Comparison of ENCODE assay signal across 29 cellular contexts in genomic region chr4:7389719-7390118, GRCh38. TPM values are rescaled to one million over a fixed set of nuclear protein-coding genes. Genes with fewer than 3 reads are reported as not detected.
DNase-seq lines count a peak whose midpoint lies in the region; ATAC-seq and TF ChIP-seq lines count a peak whose summit lies in the region.
"Had no signal": no experiment of that assay in that cellular context is flagged by ENCODE, and none has a peak within 500 bp of the region (broad histone marks: within the 10 kb centered on the region; RNA-seq: fewer than 3 reads in every experiment).

No MANE protein-coding gene starts in this region.

- H3K27me3 ChIP-seq in breast epithelium, result peaks cover 0 to 28% of the 10 kb centered on the region in 2 donors
- no peaks in the 10 kb centered on the region for H3K27me3 ChIP-seq in WERI-Rb-1 (ENCODE audit: insufficient read depth, low read depth, severe bottlenecking)
- H3K27me3 ChIP-seq in neuronal stem cell (ENCODE audit: control insufficient read depth in 3 of 3, insufficient read depth in 3 of 3, low read depth in 1 of 3, low read length in 3 of 3), result peaks cover 0 to 8% (median 0%) of the 10 kb centered on the region in 3 experiments
- H3K27me3 ChIP-seq in transverse colon, result no peaks in the 10 kb centered on the region
- H3K27me3 ChIP-seq: dorsolateral prefrontal cortex, neutrophil had no signal

- H3K9me3 Mint-ChIP-seq in MCF 10A (ENCODE audit: unreplicated experiment), result no peaks in the 10 kb centered on the region
- H3K9me3 Mint-ChIP-seq: immature natural killer cell had no signal

- H3K27me3 Mint-ChIP-seq in MCF 10A (ENCODE audit: insufficient read depth, unreplicated experiment), result peaks cover 20% of the 10 kb centered on the region

- no peaks in the 10 kb centered on the region for H3K4me1 Mint-ChIP-seq in MCF 10A (ENCODE audit: insufficient read depth, unreplicated experiment)
- H3K4me1 Mint-ChIP-seq: immature natural killer cell had no signal

- intact Hi-C loops in breast epithelium (cut with DNase I; ENCODE audit: low total_unique reads) (loop anchor here (5.0 kb wide), 1 partner anchor 542 kb away; no protein-coding TSS in a partner anchor), MCF 10A (cut with micrococcal nuclease) (no loop called here), transverse colon (cut with DNase I; ENCODE audit: low total_unique reads) (no loop called here)

- in situ Hi-C loops in transverse colon (cut with MboI; ENCODE audit: low pct_ligation_motif_present in 1 of 4, low pct_unique_long_range_greater_than_20kb in 1 of 4, low sequenced_read_pairs in 3 of 4), result no loop called here

- no peak overlapping the region for H3K4ac ChIP-seq in neuronal stem cell (ENCODE audit: low read length)

- no peaks in the 10 kb centered on the region for H3K36me3 Mint-ChIP-seq in MCF 10A (ENCODE audit: insufficient read depth, unreplicated experiment)
- H3K36me3 Mint-ChIP-seq: immature natural killer cell had no signal

- H3K4me1 ChIP-seq in breast epithelium (no peaks in the 10 kb centered on the region), neuronal stem cell (ENCODE audit: control insufficient read depth in 2 of 2, insufficient read depth in 1 of 2, low read depth in 1 of 2, low read length in 2 of 2) (peaks cover 0 to 8% of the 10 kb centered on the region in 2 donors), transverse colon (no peaks in the 10 kb centered on the region)

- H3K14ac ChIP-seq in neuronal stem cell (ENCODE audit: low read length), result no peak overlapping the region

- no peak overlapping the region for H3K4me2 ChIP-seq in neuronal stem cell (ENCODE audit: insufficient read depth, low read length, poor library complexity, severe bottlenecking)

- H3K4me3 Mint-ChIP-seq in MCF 10A (ENCODE audit: unreplicated experiment), result no peak overlapping the region
- H3K4me3 Mint-ChIP-seq: immature natural killer cell had no signal

- no peak for TF ChIP-seq CTCF in breast epithelium (IDR thresholded peaks at IDR 0.05)
- no peak for TF ChIP-seq CTCF in MCF 10A (IDR thresholded peaks at IDR 0.05; ENCODE audit: unreplicated experiment)
- TF ChIP-seq CTCF in WERI-Rb-1 (IDR thresholded peaks at IDR 0.05; ENCODE audit: low read depth, low read length), result no peak
- TF ChIP-seq CTCF in transverse colon (IDR thresholded peaks at IDR 0.05), result no peak

- BruUV-seq in MCF 10A (replicated peaks; lab: Mats Ljungman, UMichigan), result no TSS peak

- no peaks in the 10 kb centered on the region for H3K9me3 ChIP-seq in breast epithelium
- no peaks in the 10 kb centered on the region for H3K9me3 ChIP-seq in WERI-Rb-1 (ENCODE audit: severe bottlenecking)
- peaks cover 0 to 2% of the 10 kb centered on the region in 2 donors for H3K9me3 ChIP-seq in neuronal stem cell (replicated peaks in 1 of 2; ENCODE audit: control insufficient read depth in 2 of 2, insufficient read depth in 1 of 2, low read depth in 1 of 2, low read length in 2 of 2)
- no peaks in the 10 kb centered on the region for H3K9me3 ChIP-seq in transverse colon
- H3K9me3 ChIP-seq: neutrophil, SJCRH30 had no signal

- H3K27ac ChIP-seq in breast epithelium, result no peak overlapping the region
- peak overlapping the region; percentile 52 for H3K27ac ChIP-seq in WERI-Rb-1
- no peak overlapping the region for H3K27ac ChIP-seq in neuronal stem cell (replicated peaks; ENCODE audit: low read length)
- no peak overlapping the region for H3K27ac ChIP-seq in transverse colon
- H3K27ac ChIP-seq: epithelial cell of prostate, GM23248, HL-60, neutrophil, SJCRH30 had no signal

- WGBS in neuronal stem cell (ENCODE audit: extremely low coverage in 2 of 2, insufficient read length in 2 of 2, insufficient replicate concordance in 1 of 2), 2 donors, result no CpG with 5 or more reads among the region's 12 CpGs
- WGBS in transverse colon (ENCODE audit: low coverage in 1 of 2), 2 donors, result 35% methylated on average over 12 of the region's 12 CpGs; no CpG with 5 or more reads in 1 of the 2 donors

- no peak overlapping the region for H3K27ac Mint-ChIP-seq in MCF 10A (ENCODE audit: low read depth, unreplicated experiment)
- H3K27ac Mint-ChIP-seq: immature natural killer cell had no signal

- H3K4me3 ChIP-seq in breast epithelium (no peak overlapping the region), WERI-Rb-1 (ENCODE audit: low read depth, low read length) (no peak overlapping the region), neuronal stem cell (ENCODE audit: low read length in 2 of 2) (no peak overlapping the region), transverse colon (no peak overlapping the region)
- H3K4me3 ChIP-seq: dorsolateral prefrontal cortex, GM23248, SJCRH30 had no signal

- ATAC-seq in HG03457 (IDR thresholded peaks at IDR 0.05; ENCODE audit: unreplicated experiment) (no peak), HG03432 (IDR thresholded peaks at IDR 0.05; ENCODE audit: unreplicated experiment) (no peak)

- no peak overlapping the region for H4K91ac ChIP-seq in neuronal stem cell (ENCODE audit: low read depth, low read length, poor library complexity)

- no peak overlapping the region for H3K18ac ChIP-seq in neuronal stem cell (ENCODE audit: low read length)

- no peak overlapping the region for H2BK5ac ChIP-seq in neuronal stem cell (ENCODE audit: low read length)

- H3K9ac ChIP-seq in neuronal stem cell (ENCODE audit: low read depth, low read length, poor library complexity), result no peak overlapping the region
- H3K9ac ChIP-seq: GM23248 had no signal

- no peaks in the 10 kb centered on the region for H3K36me3 ChIP-seq in breast epithelium
- H3K36me3 ChIP-seq in WERI-Rb-1, result no peaks in the 10 kb centered on the region; the same call in 1 of the 2 replicates
- H3K36me3 ChIP-seq in neuronal stem cell (replicated peaks in 1 of 2; ENCODE audit: control insufficient read depth in 2 of 2, insufficient read depth in 2 of 2, low read length in 2 of 2), result no peaks in the 10 kb centered on the region
- no peaks in the 10 kb centered on the region for H3K36me3 ChIP-seq in transverse colon
- H3K36me3 ChIP-seq: neutrophil, SJCRH30 had no signal

- H2BK12ac ChIP-seq in neuronal stem cell (ENCODE audit: low read length), result no peak overlapping the region

- TF ChIP-seq POLR2A in breast epithelium (IDR thresholded peaks at IDR 0.05) (no peak), transverse colon (IDR thresholded peaks at IDR 0.05) (no peak)

- peak overlapping the region; percentile 27 for H2AK5ac ChIP-seq in neuronal stem cell (ENCODE audit: low read depth, low read length)

- no peak overlapping the region for H2AFZ ChIP-seq in neuronal stem cell (ENCODE audit: low read length)
- H2AFZ ChIP-seq: GM23248 had no signal

- POLR2A ChIA-PET in MCF 10A (lab: Yijun Ruan, JAX), result no interaction called here

- CTCF ChIA-PET in MCF 10A (lab: Yijun Ruan, JAX), result interaction anchor here (0.6 kb wide), 1 partner anchor 290 kb away, joined by 4 read pairs; no protein-coding TSS in a partner anchor

- H2BK15ac ChIP-seq in neuronal stem cell (ENCODE audit: low read length), result no peak overlapping the region

- H3K79me1 ChIP-seq in neuronal stem cell (ENCODE audit: low read depth, low read length), result peaks cover 3% of the 10 kb centered on the region

- TF ChIP-seq EP300 in transverse colon (IDR thresholded peaks at IDR 0.05; ENCODE audit: low read depth), result no peak

- H3K23ac ChIP-seq in neuronal stem cell (ENCODE audit: low read depth, low read length, poor library complexity), result no peak overlapping the region

- DNase-seq in breast epithelium (ENCODE audit: low spot score in 2 of 2), result peak; percentile 13 to 19
- no peak for DNase-seq in MCF 10A (ENCODE audit: unreplicated experiment)
- peak; percentile 19 for DNase-seq in WERI-Rb-1
- DNase-seq in neuronal stem cell (ENCODE audit: low spot score), result no peak
- DNase-seq in transverse colon, result peak; percentile 2
- no peak for DNase-seq in stimulated activated CD4-positive, alpha-beta T cell treated with anti-CD3 and anti-CD28 coated beads, Interleukin-2, amount 100 ng/mL, for 24 hours
- DNase-seq: ACHN; activated CD4-positive, alpha-beta T cell treated with anti-CD3 and anti-CD28 coated beads, Interleukin-2, amount 50 U/mL, for 1 hour; activated naive CD4-positive, alpha-beta T cell treated with Interleukin-2 at 50 U/mL for 16 hours; activated T-cell treated with anti-CD3 and anti-CD28 coated beads, Interleukin-2, amount 50 U/mL, for 1 hour; anterior cingulate cortex; C1 segment of cervical spinal cord; central memory CD4-positive, alpha-beta T cell; GM23248; immature natural killer cell; NCI-H1105; NCI-H2029 treated with DMSO at 0.1 percent for 48 hours; NCI-H446 treated with DMSO at 0.1 percent for 48 hours; SJCRH30; stimulated activated CD4-positive, alpha-beta T cell treated with anti-CD3 and anti-CD28 coated beads, Interleukin-4, amount 100 ng/mL, for 4 hours had no signal

- H2BK120ac ChIP-seq in neuronal stem cell (ENCODE audit: low read depth, low read length), result no peak overlapping the region

- no peak overlapping the region for H4K8ac ChIP-seq in neuronal stem cell (ENCODE audit: low read depth, low read length)

RNA-seq across cellular contexts. Expression of gene PSAPL1, which starts 45.0 kb away (rescaled TPM):
- total RNA-seq in breast epithelium, result under 1 TPM in 1 of 3 donors, not detected in 2; 0.15 TPM
- total RNA-seq in MCF 10A (2022), result not detected in 2 replicates
- 0.01 TPM for polyA plus RNA-seq in neuronal stem cell (2013, experiment 1 of 2)
- not detected for polyA plus RNA-seq in neuronal stem cell (2013, experiment 2 of 2)
- not detected for total RNA-seq in transverse colon
- total RNA-seq: Daoy; dorsolateral prefrontal cortex; fibroblast of villous mesenchyme; GM23248; SJCRH30; T-helper 1 cell treated with Interleukin-12 subunit alpha and Interleukin-12 subunit beta and Interleukin-4 antibody, amounts not matched to agents 30 ng/mL and 1 ng/mL, for 36 hours had no signal
- polyA plus RNA-seq: GM23248, immature natural killer cell had no signal

Comparison
In these comparisons a context has a peak if more than half of its experiments do, and no peak if none do; other contexts are left out.
1. DNase-seq: peak in breast epithelium (2 of 2), WERI-Rb-1 (single experiment) and transverse colon (single experiment); none in MCF 10A (single experiment), neuronal stem cell (single experiment) and stimulated activated CD4-positive, alpha-beta T cell treated with anti-CD3 and anti-CD28 coated beads, Interleukin-2, amount 100 ng/mL, for 24 hours (0 of 2).